Comparison of ENCODE assay signal across 17 cellular contexts in genomic region chr17:32552280-32552679, GRCh38.
"Had no signal": no experiment of that assay in that cellular context is flagged by ENCODE, and none has a peak within 500 bp of the region (broad histone marks: within the 10 kb centered on the region; RNA-seq: fewer than 3 reads in every experiment).

No MANE protein-coding gene starts in this region.

- DNase-seq: activated CD4-positive, alpha-beta T cell treated with anti-CD3 and anti-CD28 coated beads for 48 hours; activated CD4-positive, CD25-positive, alpha-beta regulatory T cell; activated naive CD4-positive, alpha-beta T cell treated with anti-CD3 and anti-CD28 coated beads for 36 hours; effector memory CD4-positive, alpha-beta T cell; foreskin melanocyte; glutamatergic neuron; hippocampal formation; islet precursor cell; lower lobe of right lung; occipital lobe; retina; stimulated activated naive CD4-positive, alpha-beta T cell treated with Interleukin-2 at 50 U/mL for 16 hours; SW 1271; T1000; thyroid gland had no signal

- H3K4me1 ChIP-seq: lower lobe of right lung had no signal

- H3K27ac ChIP-seq: lower lobe of right lung had no signal

- H3K27ac Mint-ChIP-seq: activated naive CD4-positive, alpha-beta T cell treated with anti-CD3 and anti-CD28 coated beads for 36 hours; dendritic cell treated with granulocyte-macrophage colony-stimulating factor and Interleukin-4, amounts not matched to agents 40 ng/mL and 50 ng/mL, for 4 days; mesothelial cell of epicardium had no signal

- H3K36me3 ChIP-seq: lower lobe of right lung, thyroid gland had no signal

- H3K4me1 Mint-ChIP-seq: mesothelial cell of epicardium had no signal

- H3K27me3 ChIP-seq: thyroid gland had no signal

- H3K4me3 ChIP-seq: lower lobe of right lung, thyroid gland had no signal

- H3K4me3 Mint-ChIP-seq: activated naive CD4-positive, alpha-beta T cell treated with anti-CD3 and anti-CD28 coated beads for 36 hours; dendritic cell treated with granulocyte-macrophage colony-stimulating factor and Interleukin-4, amounts not matched to agents 40 ng/mL and 50 ng/mL, for 4 days; mesothelial cell of epicardium had no signal

- H3K9me3 ChIP-seq: lower lobe of right lung, thyroid gland had no signal

- H3K27me3 Mint-ChIP-seq: dendritic cell treated with granulocyte-macrophage colony-stimulating factor and Interleukin-4, amounts not matched to agents 40 ng/mL and 50 ng/mL, for 4 days had no signal

- H3K36me3 Mint-ChIP-seq: mesothelial cell of epicardium had no signal

- H3K9me3 Mint-ChIP-seq: activated naive CD4-positive, alpha-beta T cell treated with anti-CD3 and anti-CD28 coated beads for 36 hours; dendritic cell treated with granulocyte-macrophage colony-stimulating factor and Interleukin-4, amounts not matched to agents 40 ng/mL and 50 ng/mL, for 4 days; mesothelial cell of epicardium had no signal
